ENCODE assay signal across 9 cellular contexts in genomic region chr16:9345889-9346288, GRCh38.
"Had no signal": no experiment of that assay in that cellular context is flagged by ENCODE, and none has a peak within 500 bp of the region (broad histone marks: within the 10 kb centered on the region; RNA-seq: fewer than 3 reads in every experiment).

No MANE protein-coding gene starts in this region.

- DNase-seq: GM23248, GOT3, H7, HCEC 1CT, HFFc6 had no signal

- H3K4me3 ChIP-seq: GM23248, GM23338, HAP-1 had no signal

- ATAC-seq: GM23338, HCT116 had no signal

- H3K9me3 ChIP-seq: HAP-1 had no signal

- H3K27ac ChIP-seq: GM23248 had no signal

- H3K27ac Mint-ChIP-seq: GM23338, H9, HFFc6 had no signal

- H3K4me1 ChIP-seq: HAP-1 had no signal

- H3K4me3 Mint-ChIP-seq: GM23338, H9, HFFc6 had no signal

- H3K36me3 ChIP-seq: HAP-1 had no signal
